Comparison of ENCODE assay signal across 8 cellular contexts in the genomic region with DNA sequence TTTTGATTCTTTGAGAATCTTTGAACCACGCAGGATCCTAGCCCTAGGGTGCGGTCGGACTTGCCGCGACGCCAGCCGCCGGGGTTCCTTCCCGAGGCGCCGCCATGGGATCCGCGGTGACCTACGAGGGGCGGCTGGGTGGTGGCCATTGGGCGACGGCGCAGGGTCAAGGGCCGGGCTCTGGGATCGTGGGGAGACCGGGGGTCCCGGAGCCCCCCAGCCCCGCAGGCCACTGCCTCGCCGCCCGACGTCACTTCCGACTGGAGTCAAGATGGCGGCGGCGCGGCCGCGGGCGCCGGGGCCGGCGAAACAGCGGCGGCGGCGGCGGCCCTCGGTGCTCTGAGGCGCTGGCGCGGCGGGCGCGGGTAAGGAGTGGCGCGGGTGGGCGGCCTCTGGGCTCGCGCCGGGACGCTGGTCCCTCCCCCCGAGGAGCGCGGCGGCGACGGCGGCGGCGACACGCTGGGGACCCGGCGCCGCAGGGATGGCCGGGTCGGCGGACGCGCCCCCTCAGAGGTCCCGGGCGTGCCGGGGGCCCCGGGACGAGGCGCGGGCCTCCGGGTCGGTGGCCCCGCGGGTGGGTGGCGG. TPM values are rescaled to one million over a fixed set of nuclear protein-coding genes. Genes with fewer than 3 reads are reported as not detected.
DNase-seq lines count a peak whose midpoint lies in the region; ATAC-seq and TF ChIP-seq lines count a peak whose summit lies in the region.

Gene PRDM2 (plus strand): TSS at position 253 of the 585 bp plus-strand sequence. CDS start 15,418 bp downstream, outside the sequence.

- H3K36me3 ChIP-seq in ascending aorta (no peaks in the 10 kb centered on the region), gastrocnemius medialis (no peaks in the 10 kb centered on the region)

- H3K27me3 ChIP-seq in ascending aorta, result no peaks in the 10 kb centered on the region
- H3K27me3 ChIP-seq in gastrocnemius medialis, result peaks cover 0 to 7% (median 4%) of the 10 kb centered on the region in 3 donors

- H3K4me1 ChIP-seq in ascending aorta, result peaks cover 0 to 5% of the 10 kb centered on the region in 2 donors
- peaks cover 4% of the 10 kb centered on the region in 2 donors for H3K4me1 ChIP-seq in gastrocnemius medialis

- H3K4me3 ChIP-seq in AG09309 (ENCODE audit: control insufficient read depth, low read depth, low read length), result peak within 1 kb of the TSS; percentile 50
- H3K4me3 ChIP-seq in ascending aorta, result peak within 1 kb of the TSS; percentile 91 to 95
- peak within 1 kb of the TSS; percentile 76 to 92 (median 84) for H3K4me3 ChIP-seq in gastrocnemius medialis

- ATAC-seq in GM19025 (IDR thresholded peaks at IDR 0.05; ENCODE audit: low read depth, unreplicated experiment) (peak; percentile 33), HG03442 (IDR thresholded peaks at IDR 0.05; ENCODE audit: unreplicated experiment) (peak; percentile 43), gastrocnemius medialis (peak; percentile 77 to 80), GM18519 (IDR thresholded peaks at IDR 0.05; ENCODE audit: low FRiP score, unreplicated experiment) (no peak)

- H3K27ac ChIP-seq in ascending aorta (peak within 1 kb of the TSS; percentile 98), gastrocnemius medialis (peak within 1 kb of the TSS; percentile 82 to 88 (median 86))

- intact Hi-C loops in ascending aorta (cut with DNase I), result loop anchor here (1.0 to 5.0 kb wide), 2 partner anchors 49 to 92 kb away; no protein-coding TSS in a partner anchor
- intact Hi-C loops in gastrocnemius medialis (cut with DNase I; ENCODE audit: low total_unique reads), result loop anchor here (5.0 kb wide), 1 partner anchor 47 kb away; no protein-coding TSS in a partner anchor

- in situ Hi-C loops in gastrocnemius medialis (cut with MboI; ENCODE audit: low sequenced_read_pairs in 4 of 4), result no loop called here

- DNase-seq in AG09309 (ENCODE audit: low read depth) (no peak), T-helper 2 cell (peak; percentile 41 to 77 (median 53)), ascending aorta (ENCODE audit: low spot score in 2 of 2) (peak in 1 of 2 donors; percentile 78), hippocampal formation (lab: John Stamatoyannopoulos, UW) (peak; percentile 17 to 48), gastrocnemius medialis (peak in 1 of 2 donors; percentile 29)

- TF ChIP-seq POLR2A in gastrocnemius medialis (IDR thresholded peaks at IDR 0.05), result peak; percentile 24 to 44

- TF ChIP-seq CTCF in AG09309 (IDR thresholded peaks at IDR 0.05; ENCODE audit: control insufficient read depth, insufficient read depth, low read depth, low read length, missing control alignments) (no peak), ascending aorta (IDR thresholded peaks at IDR 0.05) (no peak), gastrocnemius medialis (IDR thresholded peaks at IDR 0.05 in 4 of 5, conservative IDR thresholded peaks at IDR 0.05 in 1 of 5) (no peak)

- H3K9me3 ChIP-seq in ascending aorta (no peaks in the 10 kb centered on the region), gastrocnemius medialis (peaks cover 0 to 8% (median 0%) of the 10 kb centered on the region in 3 donors)

RNA-seq across cellular contexts. Expression of gene PRDM2, which starts in this region (rescaled TPM):
- total RNA-seq in ascending aorta, result 27.2 TPM
- 10 to 100 TPM; 24.1 to 38.3 (median 35.6) TPM for total RNA-seq in gastrocnemius medialis
